ENCODE assay signal across 8 cellular contexts in the genomic region with DNA sequence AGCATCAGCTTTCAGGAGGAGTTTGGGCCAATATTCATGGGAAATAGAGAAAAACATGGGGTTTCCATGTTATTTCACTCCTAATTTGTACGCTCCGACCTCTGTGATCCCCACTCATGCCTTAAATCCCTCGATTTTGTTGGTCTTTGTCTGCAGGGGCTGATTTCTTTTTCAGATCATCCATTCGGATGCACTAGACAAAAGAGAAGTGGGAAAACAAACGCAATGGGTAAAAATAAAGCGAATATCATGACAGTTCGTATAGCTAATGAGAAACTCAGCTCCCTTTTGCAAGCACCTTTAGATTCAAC. TPM values are rescaled to one million over a fixed set of nuclear protein-coding genes. Genes with fewer than 3 reads are reported as not detected.
DNase-seq lines count a peak whose midpoint lies in the region; ATAC-seq, FAIRE-seq and TF ChIP-seq lines count a peak whose summit lies in the region.

No MANE protein-coding gene starts in this region.

- intact Hi-C loops in heart right ventricle (cut with DNase I) (no loop called here), left cardiac atrium (cut with DNase I) (no loop called here), uterus (cut with DNase I; ENCODE audit: low total_unique reads) (no loop called here)

- peak overlapping the region; percentile 94 for H3K4me3 Mint-ChIP-seq in astrocyte (ENCODE audit: unreplicated experiment)

- no peak overlapping the region for H2BK15ac ChIP-seq in mesenchymal stem cell (ENCODE audit: low read depth, poor library complexity, severe bottlenecking)

- H3K18ac ChIP-seq in mesenchymal stem cell (ENCODE audit: low read depth in 1 of 2, low read length in 2 of 2), result no peak overlapping the region

- no peak for DNase-seq in heart right ventricle
- no peak for DNase-seq in left cardiac atrium
- no peak for DNase-seq in astrocyte (ENCODE audit: low read depth)
- no peak for DNase-seq in mesenchymal stem cell
- no peak for DNase-seq in uterus
- no peak for DNase-seq in amygdala (lab: John Stamatoyannopoulos, UW)
- no peak for DNase-seq in DMS53 (lab: John Stamatoyannopoulos, UW)

- H2AK5ac ChIP-seq in mesenchymal stem cell (ENCODE audit: low read length, severe bottlenecking), result no peak overlapping the region

- no peaks in the 10 kb centered on the region for H3K36me3 Mint-ChIP-seq in astrocyte (ENCODE audit: low read depth, unreplicated experiment)

- H3K27me3 ChIP-seq in heart right ventricle (peaks cover 0 to 20% (median 0%) of the 10 kb centered on the region in 7 donors), astrocyte (ENCODE audit: insufficient read depth, low read length) (no peaks in the 10 kb centered on the region), mesenchymal stem cell (ENCODE audit: control insufficient read depth in 1 of 2, insufficient read depth in 1 of 2, low read length in 2 of 2) (peaks cover 0 to 6% of the 10 kb centered on the region in 2 experiments), uterus (no peaks in the 10 kb centered on the region)

- no peaks in the 10 kb centered on the region for H3K9me3 Mint-ChIP-seq in astrocyte (ENCODE audit: unreplicated experiment)

- 1 to 4% methylated on average over 7 of the region's 7 CpGs for WGBS in heart right ventricle, 2 donors
- no CpG with 5 or more reads among the region's 7 CpGs for WGBS in mesenchymal stem cell

- H3K36me3 ChIP-seq in heart right ventricle (peaks cover 0 to 17% (median 0%) of the 10 kb centered on the region in 9 donors), astrocyte (ENCODE audit: insufficient read depth, low read length) (no peaks in the 10 kb centered on the region), mesenchymal stem cell (ENCODE audit: control insufficient read depth in 1 of 2, insufficient read depth in 2 of 2, low read depth in 1 of 2, low read length in 2 of 2) (peaks cover 0 to 13% of the 10 kb centered on the region in 2 experiments), uterus (no peaks in the 10 kb centered on the region)

- TF ChIP-seq CTCF in heart right ventricle (IDR thresholded peaks at IDR 0.05), result no peak
- TF ChIP-seq CTCF in astrocyte (IDR thresholded peaks at IDR 0.05; ENCODE audit: insufficient read depth, low read depth, low read length), result no peak
- TF ChIP-seq CTCF in uterus (IDR thresholded peaks at IDR 0.05), result no peak

- H3K27ac Mint-ChIP-seq in astrocyte (ENCODE audit: unreplicated experiment), result no peak overlapping the region

- H2BK12ac ChIP-seq in mesenchymal stem cell (ENCODE audit: low read length in 2 of 2), result no peak overlapping the region

- H3K4me1 ChIP-seq in heart right ventricle (peaks cover 0 to 15% (median 6%) of the 10 kb centered on the region in 9 donors), astrocyte (ENCODE audit: insufficient read depth, low read length) (peaks cover 13% of the 10 kb centered on the region), mesenchymal stem cell (ENCODE audit: control insufficient read depth, insufficient read depth, low read depth, low read length) (peaks cover 8% of the 10 kb centered on the region), uterus (no peaks in the 10 kb centered on the region)

- H2AFZ ChIP-seq in astrocyte (ENCODE audit: low read depth, low read length), result peak overlapping the region; percentile 60
- no peak overlapping the region for H2AFZ ChIP-seq in mesenchymal stem cell (ENCODE audit: low read depth, low read length)

- H3K79me2 ChIP-seq in astrocyte (ENCODE audit: insufficient read depth, low read length), result peaks cover 24% of the 10 kb centered on the region

- H4K8ac ChIP-seq in mesenchymal stem cell (ENCODE audit: low read length), result no peak overlapping the region

- ATAC-seq in heart right ventricle, result no peak
- no peak for ATAC-seq in left cardiac atrium
- no peak for ATAC-seq in HG03432 (IDR thresholded peaks at IDR 0.05; ENCODE audit: unreplicated experiment)

- no peaks in the 10 kb centered on the region for H3K9me3 ChIP-seq in heart right ventricle
- H3K9me3 ChIP-seq in astrocyte (ENCODE audit: insufficient read depth, low read depth, low read length), result no peaks in the 10 kb centered on the region
- H3K9me3 ChIP-seq in mesenchymal stem cell (ENCODE audit: control insufficient read depth, low read length), result no peaks in the 10 kb centered on the region
- H3K9me3 ChIP-seq in uterus, result no peaks in the 10 kb centered on the region

- H3K4me2 ChIP-seq in astrocyte (ENCODE audit: low read length), result peak overlapping the region; percentile 88
- peak overlapping the region; percentile 79 for H3K4me2 ChIP-seq in mesenchymal stem cell (ENCODE audit: low read length, poor library complexity, severe bottlenecking)

- no peak for FAIRE-seq in astrocyte (lab: Jason Lieb, UNC)

- peak overlapping the region; percentile 64 to 87 (median 84) for H3K4me3 ChIP-seq in heart right ventricle
- H3K4me3 ChIP-seq in astrocyte (ENCODE audit: insufficient read depth, low read depth, low read length), result peak overlapping the region; percentile 69
- H3K4me3 ChIP-seq in mesenchymal stem cell (ENCODE audit: insufficient read depth in 1 of 2, low read depth in 1 of 2, low read length in 2 of 2), result peak overlapping the region in 1 of 2 experiments; percentile 79
- H3K4me3 ChIP-seq in uterus, result peak overlapping the region; percentile 57 to 59

- H3K14ac ChIP-seq in mesenchymal stem cell (ENCODE audit: low read length in 2 of 2), result no peak overlapping the region

- no peak overlapping the region for H2BK120ac ChIP-seq in mesenchymal stem cell (ENCODE audit: low read depth, low read length)

- no peak overlapping the region for H3K23ac ChIP-seq in mesenchymal stem cell (ENCODE audit: low read length in 2 of 2)

- H2BK5ac ChIP-seq in mesenchymal stem cell (ENCODE audit: low read depth, low read length, poor library complexity, severe bottlenecking), result no peak overlapping the region

- H3K27ac ChIP-seq in heart right ventricle (peak overlapping the region in 1 of 10 donors; percentile 90), astrocyte (ENCODE audit: low read depth, low read length) (peak overlapping the region; percentile 50), mesenchymal stem cell (ENCODE audit: low read length, poor library complexity, severe bottlenecking) (no peak overlapping the region), uterus (peak overlapping the region in 1 of 2 donors; percentile 71)

- peaks cover 7% of the 10 kb centered on the region for H3K4me1 Mint-ChIP-seq in astrocyte (ENCODE audit: low read depth, unreplicated experiment)

- no peaks in the 10 kb centered on the region for H3K79me1 ChIP-seq in mesenchymal stem cell (replicated peaks; ENCODE audit: low read length, poor library complexity, severe bottlenecking)

- no peak overlapping the region for H3K4ac ChIP-seq in mesenchymal stem cell (ENCODE audit: low read depth in 1 of 2, low read length in 2 of 2)

- H3K9ac ChIP-seq in astrocyte (ENCODE audit: low read length), result peak overlapping the region; percentile 83
- peak overlapping the region; percentile 37 for H3K9ac ChIP-seq in mesenchymal stem cell (ENCODE audit: low read length)

- no peak for TF ChIP-seq POLR2A in uterus (IDR thresholded peaks at IDR 0.05)

- no peak overlapping the region for H4K91ac ChIP-seq in mesenchymal stem cell (ENCODE audit: low read length)

- peaks cover 5% of the 10 kb centered on the region for H4K20me1 ChIP-seq in astrocyte (ENCODE audit: insufficient read depth, low read length)

- H3K27me3 Mint-ChIP-seq in astrocyte (ENCODE audit: low read depth, unreplicated experiment), result no peaks in the 10 kb centered on the region

RNA-seq across cellular contexts. Expression of gene PABIR2, which starts 0.3 kb away (rescaled TPM):
- total RNA-seq in heart right ventricle, result 10 to 100 TPM; 10.7 to 18.7 (median 14.1) TPM
- 10 to 100 TPM; 11.6 to 23.3 TPM for polyA plus RNA-seq in heart right ventricle
- total RNA-seq in left cardiac atrium, result 10 to 100 TPM; 12.7 to 13.8 TPM
- 11.5 and 12.4 TPM in 2 replicates for total RNA-seq in astrocyte
- polyA plus RNA-seq in mesenchymal stem cell (2013, experiment 1 of 2), result 10.0 TPM
- 9.5 TPM for polyA plus RNA-seq in mesenchymal stem cell (2013, experiment 2 of 2)
- 10 to 100 TPM; 14.2 to 45.9 (median 30.0) TPM for total RNA-seq in uterus
